Comparison of ENCODE assay signal across 2 cellular contexts in genomic region chr13:98349731-98350305, GRCh38.
TF ChIP-seq lines count a peak whose summit lies in the region.

No MANE protein-coding gene starts in this region.

TF ChIP-seq in HCT116, 20 proteins besides CTCF, POLR2A, EP300 and RAD21 (continued from another document):
- TF ChIP-seq YY1 (IDR thresholded peaks at IDR 0.05; ENCODE audit: extremely low read depth, insufficient replicate concordance, low read depth, low read length) (no peak), REST (IDR thresholded peaks at IDR 0.05; ENCODE audit: low read depth) (no peak), ZBTB33 (IDR thresholded peaks at IDR 0.05; ENCODE audit: extremely low read depth, insufficient replicate concordance, low read length) (no peak)
TF ChIP-seq in HCT116: peak in this region for 0.

TF ChIP-seq in K562, 482 proteins besides CTCF, POLR2A, EP300 and RAD21 (continued from another document):
- no peak for TF ChIP-seq ZBTB2 (IDR thresholded peaks at IDR 0.05)
- TF ChIP-seq SAFB (IDR thresholded peaks at IDR 0.05; ENCODE audit: borderline replicate concordance, low read depth, low read length) = no peak
- TF ChIP-seq ARID3B (CRISPR knock-in tag; IDR thresholded peaks at IDR 0.05; ENCODE audit: borderline replicate concordance) = no peak
- no peak for TF ChIP-seq SUPT5H (IDR thresholded peaks at IDR 0.05)
- no peak for TF ChIP-seq NR0B1 (IDR thresholded peaks at IDR 0.05; ENCODE audit: partially characterized antibody)
- TF ChIP-seq NFATC3 (IDR thresholded peaks at IDR 0.05) = no peak
- no peak for TF ChIP-seq KDM2B (CRISPR knock-in tag; IDR thresholded peaks at IDR 0.05)
- TF ChIP-seq HSF4 (CRISPR knock-in tag; IDR thresholded peaks at IDR 0.05; ENCODE audit: borderline replicate concordance) = no peak
- TF ChIP-seq ARID4B (CRISPR knock-in tag; IDR thresholded peaks at IDR 0.05) = no peak
- no peak for TF ChIP-seq ZNF592 (IDR thresholded peaks at IDR 0.05)
- TF ChIP-seq ZNF408 (CRISPR knock-in tag; IDR thresholded peaks at IDR 0.05; ENCODE audit: low read depth) = no peak
- TF ChIP-seq ZSCAN29 (IDR thresholded peaks at IDR 0.05) = no peak
- TF ChIP-seq ZNF12 (CRISPR knock-in tag; IDR thresholded peaks at IDR 0.05) = no peak
- no peak for TF ChIP-seq RCOR1 (IDR thresholded peaks at IDR 0.05; ENCODE audit: borderline replicate concordance in 1 of 2, low read depth in 2 of 2, low read length in 2 of 2)
- no peak for TF ChIP-seq IRF1 (CRISPR knock-in tag; IDR thresholded peaks at IDR 0.05; ENCODE audit: borderline replicate concordance)
TF ChIP-seq in K562: peak in this region for 0.
